ENCODE assay signal across 24 cellular contexts in the genomic region with DNA sequence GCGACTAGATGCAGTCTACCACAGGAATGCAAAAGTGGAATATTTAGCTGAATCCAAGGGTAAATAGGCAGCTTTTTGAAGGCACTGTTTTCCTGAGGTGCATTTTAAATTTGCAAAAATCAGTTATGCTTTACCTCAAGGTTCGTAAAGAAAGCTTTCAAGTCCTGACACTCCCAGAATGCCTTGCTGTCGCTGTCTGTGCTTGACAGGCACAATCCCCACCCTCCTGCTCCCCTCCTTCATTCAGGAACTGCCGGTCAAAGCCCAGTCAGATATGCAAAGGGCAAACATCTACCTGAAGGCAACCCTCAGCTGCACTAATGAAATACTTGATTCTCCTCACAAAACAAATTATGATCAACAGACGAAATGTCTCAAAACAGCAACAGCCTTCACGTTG.
"Had no signal": no experiment of that assay in that cellular context is flagged by ENCODE, and none has a peak within 500 bp of the region (broad histone marks: within the 10 kb centered on the region; RNA-seq: fewer than 3 reads in every experiment).

No MANE protein-coding gene starts in this region.

- H3K4me1 ChIP-seq: heart left ventricle, pancreas, prostate gland, spleen, tibial artery, upper lobe of left lung, uterus had no signal

- H3K9me3 ChIP-seq: heart left ventricle, mucosa of descending colon, pancreas, prostate gland, tibial artery, upper lobe of left lung, uterus had no signal

- H3K4me3 ChIP-seq: dorsolateral prefrontal cortex, heart left ventricle, mucosa of descending colon, pancreas, prostate gland, spleen, tibial artery, upper lobe of left lung, uterus had no signal

- DNase-seq: cortex of kidney; dorsolateral prefrontal cortex; effector CD8-positive, alpha-beta T cell; foreskin melanocyte; heart left ventricle; islet precursor cell; mammary epithelial cell; mucosa of descending colon; naive thymus-derived CD8-positive, alpha-beta T cell; occipital lobe; pancreas; retina; spleen; stimulated activated CD4-positive, alpha-beta T cell treated with anti-CD3 and anti-CD28 coated beads, Interleukin-15, amount 100 ng/mL, for 24 hours; stimulated activated CD4-positive, alpha-beta T cell treated with anti-CD3 and anti-CD28 coated beads, Interleukin-1b, Interleukin-23, amount 100 ng/mL, for 48 hours; stimulated activated CD4-positive, alpha-beta T cell treated with anti-CD3 and anti-CD28 coated beads, Interleukin-4, amount 100 ng/mL, for 24 hours; tibial artery; upper lobe of left lung; uterus had no signal

- H3K27ac Mint-ChIP-seq: naive thymus-derived CD8-positive, alpha-beta T cell; stimulated activated memory B cell treated with anti-CD40 and anti-IgM and Interleukin-4, amounts not matched to agents 10 μg/mL and 1 μg/mL and 100 μg/mL, for 72 hours; stimulated activated naive CD8-positive, alpha-beta T cell treated with anti-CD3 and anti-CD28 coated beads, Interleukin-15, Interleukin-2, amounts not matched to agents 100 ng/mL and 50 ng/mL, for 24 hours had no signal

- H3K36me3 Mint-ChIP-seq: naive thymus-derived CD8-positive, alpha-beta T cell; stimulated activated memory B cell treated with anti-CD40 and anti-IgM and Interleukin-4, amounts not matched to agents 10 μg/mL and 1 μg/mL and 100 μg/mL, for 72 hours had no signal

- H3K36me3 ChIP-seq: heart left ventricle, pancreas, prostate gland, spleen, tibial artery, upper lobe of left lung, uterus had no signal

- H3K4me1 Mint-ChIP-seq: stimulated activated memory B cell treated with anti-CD40 and anti-IgM and Interleukin-4, amounts not matched to agents 10 μg/mL and 1 μg/mL and 100 μg/mL, for 72 hours had no signal

- H3K9me3 Mint-ChIP-seq: stimulated activated naive CD8-positive, alpha-beta T cell treated with anti-CD3 and anti-CD28 coated beads, Interleukin-15, Interleukin-2, amounts not matched to agents 100 ng/mL and 50 ng/mL, for 24 hours had no signal

- H3K4me3 Mint-ChIP-seq: naive thymus-derived CD8-positive, alpha-beta T cell; stimulated activated memory B cell treated with anti-CD40 and anti-IgM and Interleukin-4, amounts not matched to agents 10 μg/mL and 1 μg/mL and 100 μg/mL, for 72 hours; stimulated activated naive CD8-positive, alpha-beta T cell treated with anti-CD3 and anti-CD28 coated beads, Interleukin-15, Interleukin-2, amounts not matched to agents 100 ng/mL and 50 ng/mL, for 24 hours had no signal

- H3K27me3 ChIP-seq: heart left ventricle, pancreas, tibial artery, upper lobe of left lung, uterus had no signal

- FAIRE-seq: pancreas had no signal

- ATAC-seq: heart left ventricle; left lobe of liver; mucosa of descending colon; naive thymus-derived CD8-positive, alpha-beta T cell; pancreas; sciatic nerve; stimulated activated memory B cell treated with anti-CD40 and anti-IgM and Interleukin-4, amounts not matched to agents 10 μg/mL and 1 μg/mL and 100 μg/mL, for 72 hours had no signal

- H3K27ac ChIP-seq: dorsolateral prefrontal cortex, heart left ventricle, pancreas, prostate gland, spleen, tibial artery, upper lobe of left lung, uterus had no signal
